Comparison of ENCODE assay signal across 12 cellular contexts in the genomic region with DNA sequence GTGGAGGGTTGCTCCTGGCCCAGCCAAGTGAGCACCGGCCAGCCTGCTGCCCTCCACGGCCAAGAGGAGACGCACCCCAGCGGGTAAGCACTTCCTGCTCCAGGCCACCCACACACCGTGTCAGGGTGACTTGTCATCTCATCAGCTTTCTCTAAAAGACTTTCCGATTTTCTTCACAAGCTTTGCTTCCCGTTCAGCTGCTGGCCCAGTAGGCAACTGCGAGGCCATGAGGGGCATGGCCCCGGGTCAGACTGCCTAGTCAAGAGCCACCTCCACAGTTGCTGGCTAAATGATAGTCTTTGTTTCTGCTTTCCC. TPM values are rescaled to one million over a fixed set of nuclear protein-coding genes. Genes with fewer than 3 reads are reported as not detected.
DNase-seq lines count a peak whose midpoint lies in the region; ATAC-seq, FAIRE-seq and TF ChIP-seq lines count a peak whose summit lies in the region.
"Had no signal": no experiment of that assay in that cellular context is flagged by ENCODE, and none has a peak within 500 bp of the region (broad histone marks: within the 10 kb centered on the region; RNA-seq: fewer than 3 reads in every experiment).

No MANE protein-coding gene starts in this region.

- H3K27ac ChIP-seq in vagina = no peak overlapping the region
- H3K27ac ChIP-seq: C4-2B had no signal

- no peaks in the 10 kb centered on the region for H3K9me3 ChIP-seq in vagina

- TF ChIP-seq CTCF in vagina (IDR thresholded peaks at IDR 0.05) = no peak

- intact Hi-C loops in vagina (cut with DNase I) = no loop called here

- FAIRE-seq in GM18507 (lab: Jason Lieb, UNC) = peak; percentile 82

- H3K27me3 Mint-ChIP-seq in naive B cell = no peaks in the 10 kb centered on the region
- H3K27me3 Mint-ChIP-seq: memory B cell; stimulated activated naive CD8-positive, alpha-beta T cell treated with anti-CD3 and anti-CD28 coated beads, Interleukin-15, Interleukin-2, amounts not matched to agents 100 ng/mL and 50 ng/mL, for 24 hours had no signal

- peaks cover 11 to 12% (median 12%) of the 10 kb centered on the region in 3 donors for H3K4me1 Mint-ChIP-seq in naive B cell

- peaks cover 0 to 3% (median 0%) of the 10 kb centered on the region in 7 donors for H3K9me3 Mint-ChIP-seq in naive B cell
- H3K9me3 Mint-ChIP-seq: stimulated activated naive CD8-positive, alpha-beta T cell treated with anti-CD3 and anti-CD28 coated beads, Interleukin-15, Interleukin-2, amounts not matched to agents 100 ng/mL and 50 ng/mL, for 24 hours had no signal

- peak; percentile 19 for DNase-seq in ACHN
- DNase-seq in GM18507 (ENCODE audit: extremely low spot score, insufficient read length, low read depth) = peak; percentile 36
- peak; percentile 59 to 68 for DNase-seq in activated CD4-positive, alpha-beta T cell treated with anti-CD3 and anti-CD28 coated beads, Interleukin-2, amount 50 U/mL, for 48 hours
- peak; percentile 29 for DNase-seq in naive B cell
- no peak for DNase-seq in vagina (ENCODE audit: extremely low spot score in 2 of 2)
- DNase-seq: NCI-H510A had no signal

- peaks cover 8% of the 10 kb centered on the region for H3K4me1 ChIP-seq in vagina

- H3K27ac Mint-ChIP-seq in naive B cell = no peak overlapping the region
- H3K27ac Mint-ChIP-seq: stimulated activated naive CD8-positive, alpha-beta T cell treated with anti-CD3 and anti-CD28 coated beads, Interleukin-15, Interleukin-2, amounts not matched to agents 100 ng/mL and 50 ng/mL, for 24 hours had no signal

- H3K4me3 ChIP-seq in vagina = no peak overlapping the region

- H3K27me3 ChIP-seq in vagina = no peaks in the 10 kb centered on the region

- in situ Hi-C loops in ACHN (cut with HindIII; ENCODE audit: low pct_ligation_motif_present, low pct_unique_long_range_greater_than_20kb, low sequenced_read_pairs) = no loop called here

- TF ChIP-seq POLR2A in vagina (IDR thresholded peaks at IDR 0.05) = no peak

- ATAC-seq in naive B cell (ENCODE audit: low read depth in 2 of 2) (peak in 1 of 2 donors; percentile 10), HG03571 (IDR thresholded peaks at IDR 0.05; ENCODE audit: unreplicated experiment) (no peak), HG03135 (IDR thresholded peaks at IDR 0.05; ENCODE audit: unreplicated experiment) (no peak), HG02884 (IDR thresholded peaks at IDR 0.05; ENCODE audit: unreplicated experiment) (no peak)

- H3K36me3 ChIP-seq in vagina = peaks cover 0 to 22% of the 10 kb centered on the region in 2 donors

- no peak overlapping the region for H3K4me3 Mint-ChIP-seq in naive B cell
- H3K4me3 Mint-ChIP-seq: memory B cell; stimulated activated naive CD8-positive, alpha-beta T cell treated with anti-CD3 and anti-CD28 coated beads, Interleukin-15, Interleukin-2, amounts not matched to agents 100 ng/mL and 50 ng/mL, for 24 hours had no signal

- H3K36me3 Mint-ChIP-seq in naive B cell = peaks cover 0 to 8% of the 10 kb centered on the region in 2 donors

RNA-seq across cellular contexts. Expression of gene CNNM3, which starts 13.8 kb away (rescaled TPM):
- 10 to 100 TPM in 1 of 6 donors, 1 to 10 TPM in 5; 4.3 to 16.3 (median 6.1) TPM for polyA plus RNA-seq in naive B cell (ENCODE audit: low read depth in 6 of 6)
- total RNA-seq in vagina = 16.5 TPM

RNA-seq across cellular contexts. Expression of gene CNNM4, which starts 41.5 kb away (rescaled TPM):
- 1 to 10 TPM in 5 of 6 donors, not detected in 1; 3.3 to 9.4 (median 6.3) TPM for polyA plus RNA-seq in naive B cell (ENCODE audit: low read depth in 6 of 6)
- total RNA-seq in vagina = 8.3 TPM

RNA-seq across cellular contexts. Expression of gene ANKRD23, which starts 41.6 kb away (rescaled TPM):
- polyA plus RNA-seq in naive B cell (ENCODE audit: low read depth in 6 of 6) = 1 to 10 TPM in 3 of 6 donors, under 1 TPM in 1, not detected in 2; 0.44 to 1.4 (median 1.1) TPM
- 0.98 TPM for total RNA-seq in vagina

RNA-seq across cellular contexts. Expression of gene ANKRD39, which starts 55.6 kb away (rescaled TPM):
- polyA plus RNA-seq in naive B cell (ENCODE audit: low read depth in 6 of 6) = 10 to 100 TPM in 5 of 6 donors, 1 to 10 TPM in 1; 7.3 to 22.8 (median 20.0) TPM
- 20.4 TPM for total RNA-seq in vagina

Comparison
In these comparisons a context has a peak if more than half of its experiments do, and no peak if none do; other contexts are left out.
1. DNase-seq: peak in ACHN (single experiment), GM18507 (single experiment), activated CD4-positive, alpha-beta T cell treated with anti-CD3 and anti-CD28 coated beads, Interleukin-2, amount 50 U/mL, for 48 hours (2 of 2) and naive B cell (single experiment); none in vagina (0 of 2).